ENCODE assay signal across 8 cellular contexts in the genomic region with DNA sequence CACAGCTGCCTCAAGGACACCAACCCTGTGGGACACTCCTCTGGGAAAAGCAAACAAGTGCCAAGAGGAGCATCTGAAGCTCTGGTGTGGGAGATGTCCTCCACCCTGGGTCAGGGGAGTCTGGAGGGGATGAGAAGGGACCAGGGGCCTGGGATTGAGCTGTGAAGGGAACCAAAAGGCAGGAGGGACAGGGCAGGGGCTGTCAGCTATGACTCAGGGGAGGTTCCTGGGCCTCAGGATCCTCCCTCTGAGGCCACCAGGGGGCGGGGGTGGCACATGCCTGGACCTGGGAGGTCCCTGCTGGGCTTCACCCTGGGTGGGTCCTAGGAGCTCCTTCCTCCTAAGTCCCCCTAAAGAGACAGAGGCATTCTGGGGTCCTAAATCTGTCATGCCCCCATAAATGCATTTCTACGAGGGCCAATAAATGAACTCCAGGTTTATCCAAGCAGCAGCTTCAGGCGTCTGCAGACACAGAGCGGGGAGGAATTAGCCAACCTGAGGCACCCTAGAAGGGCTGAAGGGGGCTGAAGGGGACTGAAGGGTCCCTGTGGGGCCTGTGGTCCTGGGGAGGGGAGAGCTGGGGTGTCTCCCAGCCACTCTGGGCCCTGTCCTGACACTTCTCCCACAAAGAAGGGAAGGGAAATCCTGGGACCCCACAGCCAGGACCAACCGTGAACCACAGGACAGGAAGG. TPM values are rescaled to one million over a fixed set of nuclear protein-coding genes. Genes with fewer than 3 reads are reported as not detected.
DNase-seq lines count a peak whose midpoint lies in the region; ATAC-seq and TF ChIP-seq lines count a peak whose summit lies in the region.

No MANE protein-coding gene starts in this region.

- TF ChIP-seq CTCF in GM10248 (IDR thresholded peaks at IDR 0.05; ENCODE audit: control extremely low read depth, extremely low read depth, low read depth, missing control alignments): peak; percentile 79
- peak; percentile 29 to 33 for TF ChIP-seq CTCF in brain (conservative IDR thresholded peaks at IDR 0.05)
- peak; percentile 65 for TF ChIP-seq CTCF in nephron progenitor cell (IDR thresholded peaks at IDR 0.05)

- H3K9me3 Mint-ChIP-seq in brain (peaks cover 0 to 3% (median 0%) of the 10 kb centered on the region in 5 experiments), nephron progenitor cell (no peaks in the 10 kb centered on the region)

- H3K4me1 Mint-ChIP-seq in brain: no peaks in the 10 kb centered on the region
- H3K4me1 Mint-ChIP-seq in nephron progenitor cell: no peaks in the 10 kb centered on the region

- POLR2A ChIA-PET in GM10248 (lab: Yijun Ruan, JAX): no interaction called here

- H3K27ac Mint-ChIP-seq in brain: no peak overlapping the region
- H3K27ac Mint-ChIP-seq in nephron progenitor cell: no peak overlapping the region

- ATAC-seq in GM19452 (IDR thresholded peaks at IDR 0.05; ENCODE audit: unreplicated experiment): no peak

- H3K27me3 Mint-ChIP-seq in brain: peaks cover 16% of the 10 kb centered on the region
- peaks cover 70% of the 10 kb centered on the region for H3K27me3 Mint-ChIP-seq in nephron progenitor cell (ENCODE audit: low read depth, poor library complexity)

- H3K36me3 Mint-ChIP-seq in brain: no peaks in the 10 kb centered on the region
- H3K36me3 Mint-ChIP-seq in nephron progenitor cell (ENCODE audit: low read depth): no peaks in the 10 kb centered on the region

- no peak overlapping the region for H3K4me3 Mint-ChIP-seq in brain
- no peak overlapping the region for H3K4me3 Mint-ChIP-seq in nephron progenitor cell

- DNase-seq in GM10248 (ENCODE audit: extremely low spot score): peak; percentile 65
- peak; percentile 42 for DNase-seq in MV-4-11 (lab: John Stamatoyannopoulos, UW)
- DNase-seq in nephron progenitor cell: peak; percentile 70
- DNase-seq in inferior parietal cortex (ENCODE audit: extremely low spot score): no peak
- DNase-seq in NCI-H1105 (lab: John Stamatoyannopoulos, UW): no peak
- DNase-seq in anterior cingulate cortex (lab: John Stamatoyannopoulos, UW): no peak

- CTCF ChIA-PET in GM10248 (lab: Yijun Ruan, JAX): interaction anchor here (0.7 to 15.2 kb wide), 39 partner anchors 8 to 532 kb away, joined by 3 to 390 read pairs (median 4); no protein-coding TSS in a partner anchor

RNA-seq across cellular contexts. Expression of a gene that starts 31.9 kb away (rescaled TPM):
- polyA plus RNA-seq in brain (ENCODE audit: insufficient read depth, low read depth, low replicate concordance): not detected

Comparison
In these comparisons a context has a peak if more than half of its experiments do, and no peak if none do; other contexts are left out.
1. DNase-seq: peak in GM10248 (single experiment), MV-4-11 (single experiment) and nephron progenitor cell (single experiment); none in inferior parietal cortex (single experiment), NCI-H1105 (single experiment) and anterior cingulate cortex (0 of 58).
2. Peak in every context shown above with its lines, with median percentiles within 50 percentile points of each other: CTCF ChIP-seq.